Comparison of ENCODE assay signal across 9 cellular contexts in genomic region chr19:46925548-46925950, GRCh38.
A peak's percentile ranks its signal among the peaks of the same experiment; 100 is the strongest.
DNase-seq lines count a peak whose midpoint lies in the region; ATAC-seq and TF ChIP-seq lines count a peak whose summit lies in the region.
"Had no signal": no experiment of that assay in that cellular context is flagged by ENCODE, and none has a peak within 500 bp of the region (broad histone marks: within the 10 kb centered on the region; RNA-seq: fewer than 3 reads in every experiment).

No MANE protein-coding gene starts in this region.

- DNase-seq in Calu3: peak; percentile 70
- no peak for DNase-seq in left ventricle myocardium superior
- no peak for DNase-seq in psoas muscle
- no peak for DNase-seq in activated effector memory CD4-positive, alpha-beta T cell treated with anti-CD3 and anti-CD28 coated beads, Interleukin-2, amount 50 U/mL, for 16 hours
- no peak for DNase-seq in iPS-NIHi11 (ENCODE audit: low spot score)
- no peak for DNase-seq in NCI-H1092 (lab: John Stamatoyannopoulos, UW)
- DNase-seq in NCI-H2081 treated with DMSO at 0.1 percent for 48 hours (lab: John Stamatoyannopoulos, UW): no peak
- DNase-seq: NCI-H1417 had no signal

- WGBS in psoas muscle, 3 donors: 43 to 76% (median 51%) methylated on average over 4 of the region's 4 CpGs

- peaks cover 27% of the 10 kb centered on the region for H3K36me3 Mint-ChIP-seq in Calu3 (ENCODE audit: insufficient read depth, unreplicated experiment)
- peaks cover 32% of the 10 kb centered on the region for H3K36me3 Mint-ChIP-seq in activated T-helper 17 cell treated with anti-CD3 and anti-CD28 coated beads, Interleukin-2, amount 50 U/mL, for 72 hours (ENCODE audit: low read depth)

- peak overlapping the region; percentile 75 for H3K27ac ChIP-seq in psoas muscle

- H3K27ac Mint-ChIP-seq in Calu3 (ENCODE audit: unreplicated experiment): peak overlapping the region; percentile 91
- H3K27ac Mint-ChIP-seq in activated T-helper 17 cell treated with anti-CD3 and anti-CD28 coated beads, Interleukin-2, amount 50 U/mL, for 72 hours: peak overlapping the region; percentile 85

- TF ChIP-seq CTCF in Calu3 (IDR thresholded peaks at IDR 0.05; ENCODE audit: unreplicated experiment) (no peak), psoas muscle (IDR thresholded peaks at IDR 0.05) (no peak)

- H3K27me3 ChIP-seq in psoas muscle (ENCODE audit: insufficient read depth in 3 of 3, low read length in 2 of 3): no peaks in the 10 kb centered on the region

- H3K4me1 Mint-ChIP-seq in Calu3 (ENCODE audit: low read depth, unreplicated experiment): peaks cover 45% of the 10 kb centered on the region
- H3K4me1 Mint-ChIP-seq in activated T-helper 17 cell treated with anti-CD3 and anti-CD28 coated beads, Interleukin-2, amount 50 U/mL, for 72 hours: peaks cover 25% of the 10 kb centered on the region

- intact Hi-C loops in Calu3 (cut with micrococcal nuclease; ENCODE audit: unreplicated experiment) (loop anchor here (5.0 kb wide), 2 partner anchors 52 to 63 kb away; partner anchors contain the start of gene ARHGAP35), left ventricle myocardium superior (cut with micrococcal nuclease) (no loop called here), psoas muscle (cut with DNase I) (loop anchor here in 1 of 2 donors (5.0 kb wide), 2 partner anchors 52 to 63 kb away; partner anchors contain the start of gene ARHGAP35)

- peak overlapping the region; percentile 67 for H3K4me3 Mint-ChIP-seq in Calu3 (ENCODE audit: low read depth, unreplicated experiment)
- H3K4me3 Mint-ChIP-seq in activated T-helper 17 cell treated with anti-CD3 and anti-CD28 coated beads, Interleukin-2, amount 50 U/mL, for 72 hours: peak overlapping the region; percentile 60

- CTCF ChIA-PET in Calu3 (lab: Charles Lee): interaction anchor here (0.6 to 3.2 kb wide), 16 partner anchors 12 to 530 kb away, joined by 3 to 16 read pairs (median 4); partner anchors contain the start of gene ZC3H4

- H3K9me3 Mint-ChIP-seq in Calu3 (ENCODE audit: low read depth, unreplicated experiment): no peaks in the 10 kb centered on the region
- no peaks in the 10 kb centered on the region for H3K9me3 Mint-ChIP-seq in activated T-helper 17 cell treated with anti-CD3 and anti-CD28 coated beads, Interleukin-2, amount 50 U/mL, for 72 hours

- peak; percentile 61 for ATAC-seq in activated T-helper 17 cell treated with anti-CD3 and anti-CD28 coated beads, Interleukin-2, amount 50 U/mL, for 72 hours (replicated peaks)
- ATAC-seq in left ventricle myocardium superior: peak; percentile 12
- ATAC-seq in psoas muscle: peak in 3 of 4 donors; percentile 14 to 43 (median 28)

- no peaks in the 10 kb centered on the region for H3K9me3 ChIP-seq in psoas muscle

- H3K27me3 Mint-ChIP-seq in Calu3 (ENCODE audit: unreplicated experiment): no peaks in the 10 kb centered on the region
- no peaks in the 10 kb centered on the region for H3K27me3 Mint-ChIP-seq in activated T-helper 17 cell treated with anti-CD3 and anti-CD28 coated beads, Interleukin-2, amount 50 U/mL, for 72 hours

- H3K4me1 ChIP-seq in psoas muscle: peaks cover 71% of the 10 kb centered on the region

- H3K36me3 ChIP-seq in psoas muscle (ENCODE audit: insufficient read depth in 1 of 2, low read depth in 1 of 2): peaks cover 0 to 18% of the 10 kb centered on the region in 2 donors

- no TSS peak for BruUV-seq in Calu3 (replicated peaks; lab: Mats Ljungman, UMichigan)

- no peak overlapping the region for H3K4me3 ChIP-seq in psoas muscle
